Comparison of ENCODE assay signal across 26 cellular contexts in the genomic region with DNA sequence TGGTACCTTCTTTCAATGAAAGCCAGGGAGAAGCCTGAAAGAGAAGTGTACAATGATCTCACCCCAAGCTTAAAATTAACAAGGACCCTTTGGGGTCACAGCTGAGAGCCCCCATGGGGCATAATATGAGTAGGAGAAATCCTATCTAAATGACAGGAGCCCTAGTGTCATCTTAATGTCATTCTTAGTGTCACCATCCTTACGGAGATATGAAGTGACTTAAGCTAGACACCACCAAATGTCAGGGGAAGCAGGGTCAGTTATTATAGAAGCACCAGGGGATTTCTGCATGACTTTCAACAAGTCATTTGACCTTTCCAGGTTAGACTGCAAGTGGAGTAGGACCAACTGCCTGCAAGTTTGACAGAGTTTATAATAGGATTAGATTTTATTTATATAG.
"Had no signal": no experiment of that assay in that cellular context is flagged by ENCODE, and none has a peak within 500 bp of the region (broad histone marks: within the 10 kb centered on the region; RNA-seq: fewer than 3 reads in every experiment).

No MANE protein-coding gene starts in this region.

- DNase-seq: head of caudate nucleus; hippocampal formation; kidney; left colon; left lung; lower lobe of right lung; mammary epithelial cell; mesenchymal stem cell; naive B cell; ovary; right lobe of liver; stimulated activated CD4-positive, alpha-beta T cell treated with anti-CD3 and anti-CD28 coated beads, Interleukin-1b, Interleukin-23, amount 100 ng/mL, for 48 hours; stimulated activated CD4-positive, alpha-beta T cell treated with anti-CD3 and anti-CD28 coated beads, Interleukin-2, amount 100 ng/mL, for 48 hours; stimulated activated CD4-positive, alpha-beta T cell treated with anti-CD3 and anti-CD28 coated beads, Interleukin-4, amount 100 ng/mL, for 4 hours; stimulated activated CD8-positive, alpha-beta memory T cell treated with anti-CD3 and anti-CD28 coated beads, Interleukin-4, amount 100 ng/mL, for 48 hours; stimulated activated naive CD4-positive, alpha-beta T cell; stomach; testis; thyroid gland; transverse colon; upper lobe of right lung had no signal

- H3K9me3 ChIP-seq: left lung, lower lobe of right lung, ovary, right atrium auricular region, right lobe of liver, stomach, testis, thyroid gland, transverse colon, upper lobe of right lung had no signal

- H3K27ac Mint-ChIP-seq: mesothelial cell of epicardium; naive B cell; natural killer cell treated with Interleukin-12 subunit alpha and Interleukin-12 subunit beta and Interleukin-15 and Interleukin-18, amount 100 ng/mL, for 72 hours; progenitor cell of endocrine pancreas had no signal

- H3K4me3 Mint-ChIP-seq: mesothelial cell of epicardium; naive B cell; natural killer cell treated with Interleukin-12 subunit alpha and Interleukin-12 subunit beta and Interleukin-15 and Interleukin-18, amount 100 ng/mL, for 72 hours had no signal

- H3K9me3 Mint-ChIP-seq: mesothelial cell of epicardium; natural killer cell treated with Interleukin-12 subunit alpha and Interleukin-12 subunit beta and Interleukin-15 and Interleukin-18, amount 100 ng/mL, for 72 hours had no signal

- H3K4me2 ChIP-seq: smooth muscle cell had no signal

- H3K36me3 Mint-ChIP-seq: mesothelial cell of epicardium; naive B cell; natural killer cell treated with Interleukin-12 subunit alpha and Interleukin-12 subunit beta and Interleukin-15 and Interleukin-18, amount 100 ng/mL, for 72 hours had no signal

- H3K27ac ChIP-seq: left lung, lower lobe of right lung, ovary, right atrium auricular region, right lobe of liver, stomach, testis, thyroid gland, transverse colon, upper lobe of right lung had no signal

- H3K4me1 ChIP-seq: right atrium auricular region had no signal

- H3K4me3 ChIP-seq: left lung, lower lobe of right lung, ovary, right atrium auricular region, right lobe of liver, smooth muscle cell, stomach, testis, thyroid gland, transverse colon, upper lobe of right lung had no signal

- H3K36me3 ChIP-seq: left lung, lower lobe of right lung, ovary, right atrium auricular region, right lobe of liver, stomach, thyroid gland, transverse colon, upper lobe of right lung had no signal

- ATAC-seq: left colon; left lung; lower lobe of right lung; natural killer cell treated with Interleukin-12 subunit alpha and Interleukin-12 subunit beta and Interleukin-15 and Interleukin-18, amount 100 ng/mL, for 72 hours; right lobe of liver; upper lobe of right lung had no signal

- H3K4me1 Mint-ChIP-seq: naive B cell had no signal

- H3K27me3 ChIP-seq: ovary, right atrium auricular region, right lobe of liver, testis, thyroid gland had no signal
